Comparison of ENCODE assay signal across 1 cellular context in the genomic region with DNA sequence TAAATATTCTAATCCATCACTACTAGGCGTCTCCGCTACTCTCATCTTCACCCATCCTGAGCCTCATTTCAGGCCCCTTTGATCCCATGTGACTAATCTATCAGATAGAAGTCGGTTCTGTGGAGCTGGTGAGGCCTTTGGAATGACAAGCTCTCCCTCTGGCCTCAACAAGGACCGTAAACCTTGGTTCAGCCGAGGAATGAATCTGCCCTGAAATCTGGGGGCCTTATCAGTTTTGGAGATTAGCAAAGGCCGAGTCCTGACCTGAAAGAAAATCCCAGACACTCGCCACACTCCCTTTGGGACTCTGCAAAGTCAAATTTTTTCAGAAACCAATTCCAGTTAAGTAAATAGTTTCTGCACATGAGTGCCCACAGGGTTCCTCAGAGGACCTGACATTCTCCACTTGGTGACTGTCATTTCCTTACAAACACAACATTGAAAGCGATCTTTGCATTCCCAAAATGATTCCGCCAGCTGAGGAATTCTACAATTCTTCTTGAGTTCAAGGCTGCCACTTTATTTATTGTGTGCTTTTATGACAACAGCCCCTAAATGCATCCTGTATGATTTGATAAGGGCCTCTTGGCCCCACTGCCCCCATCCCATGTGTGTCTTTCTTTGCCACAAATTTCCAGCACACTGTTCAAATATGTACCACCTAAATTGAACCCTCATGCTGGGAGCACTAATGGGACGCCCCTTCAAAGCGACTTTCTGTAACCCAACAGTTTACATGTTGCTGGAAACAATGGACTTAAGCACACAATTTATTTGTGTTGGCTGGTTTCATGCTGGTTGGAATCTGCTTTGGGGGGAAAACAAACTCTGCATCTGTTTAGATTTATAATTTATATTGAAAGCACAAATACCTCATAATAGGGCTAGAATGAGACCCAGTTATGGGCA.
TF ChIP-seq lines count a peak whose summit lies in the region.

No MANE protein-coding gene starts in this region.

TF ChIP-seq in IMR-90, 13 proteins besides CTCF, POLR2A, EP300 and RAD21:
- TF ChIP-seq, protein P1, sequence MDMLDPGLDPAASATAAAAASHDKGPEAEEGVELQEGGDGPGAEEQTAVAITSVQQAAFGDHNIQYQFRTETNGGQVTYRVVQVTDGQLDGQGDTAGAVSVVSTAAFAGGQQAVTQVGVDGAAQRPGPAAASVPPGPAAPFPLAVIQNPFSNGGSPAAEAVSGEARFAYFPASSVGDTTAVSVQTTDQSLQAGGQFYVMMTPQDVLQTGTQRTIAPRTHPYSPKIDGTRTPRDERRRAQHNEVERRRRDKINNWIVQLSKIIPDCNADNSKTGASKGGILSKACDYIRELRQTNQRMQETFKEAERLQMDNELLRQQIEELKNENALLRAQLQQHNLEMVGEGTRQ (IDR thresholded peaks at IDR 0.05; ENCODE audit: low read depth, low read length), result no peak
- TF ChIP-seq CEBPB (IDR thresholded peaks at IDR 0.05; ENCODE audit: low read depth, low read length) (no peak), RCOR1 (IDR thresholded peaks at IDR 0.05; ENCODE audit: insufficient replicate concordance, low read length) (no peak), BHLHE40 (IDR thresholded peaks at IDR 0.05; ENCODE audit: low read depth, low read length) (no peak), MAZ (IDR thresholded peaks at IDR 0.05; ENCODE audit: borderline replicate concordance, low read depth, low read length) (no peak), MXI1 (IDR thresholded peaks at IDR 0.05; ENCODE audit: borderline replicate concordance, low read depth, low read length) (no peak), SMC3 (IDR thresholded peaks at IDR 0.05; ENCODE audit: low read depth, low read length) (no peak), FOS (IDR thresholded peaks at IDR 0.05; ENCODE audit: low read depth, low read length) (no peak), MAFK (IDR thresholded peaks at IDR 0.05; ENCODE audit: low read depth, low read length) (no peak), NFE2L2 (IDR thresholded peaks at IDR 0.05; ENCODE audit: low read depth, low read length) (no peak), CHD1 (IDR thresholded peaks at IDR 0.05; ENCODE audit: low read depth, low read length) (no peak), RFX5 (IDR thresholded peaks at IDR 0.05; ENCODE audit: low read depth, low read length) (no peak)
- TF ChIP-seq, protein P2, sequence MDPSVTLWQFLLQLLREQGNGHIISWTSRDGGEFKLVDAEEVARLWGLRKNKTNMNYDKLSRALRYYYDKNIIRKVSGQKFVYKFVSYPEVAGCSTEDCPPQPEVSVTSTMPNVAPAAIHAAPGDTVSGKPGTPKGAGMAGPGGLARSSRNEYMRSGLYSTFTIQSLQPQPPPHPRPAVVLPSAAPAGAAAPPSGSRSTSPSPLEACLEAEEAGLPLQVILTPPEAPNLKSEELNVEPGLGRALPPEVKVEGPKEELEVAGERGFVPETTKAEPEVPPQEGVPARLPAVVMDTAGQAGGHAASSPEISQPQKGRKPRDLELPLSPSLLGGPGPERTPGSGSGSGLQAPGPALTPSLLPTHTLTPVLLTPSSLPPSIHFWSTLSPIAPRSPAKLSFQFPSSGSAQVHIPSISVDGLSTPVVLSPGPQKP (IDR thresholded peaks at IDR 0.05; ENCODE audit: borderline replicate concordance, low read depth, low read length), result no peak
TF ChIP-seq in IMR-90: peak in this region for 0.
